ENCODE assay signal across 15 cellular contexts in the genomic region with DNA sequence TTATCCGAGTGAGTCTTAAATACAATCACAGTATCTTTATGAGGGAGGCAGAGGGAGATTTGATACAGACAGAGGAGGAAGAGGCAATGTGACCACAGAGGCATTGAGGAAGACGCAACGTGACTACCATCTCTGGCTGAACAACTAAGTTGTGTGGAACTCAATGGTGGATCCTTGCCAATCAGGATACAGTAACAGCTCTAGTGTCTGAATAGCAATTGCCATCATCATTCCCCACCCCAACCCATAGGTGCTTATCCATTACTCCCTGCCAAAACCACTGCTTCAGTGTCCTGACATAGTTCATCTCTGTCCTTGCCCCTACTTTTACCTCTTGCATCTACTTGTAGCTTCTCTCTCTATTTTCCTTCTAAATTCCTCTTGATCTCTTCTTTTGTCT. TPM values are rescaled to one million over a fixed set of nuclear protein-coding genes. Genes with fewer than 3 reads are reported as not detected.
A peak's percentile ranks its signal among the peaks of the same experiment; 100 is the strongest.
DNase-seq lines count a peak whose midpoint lies in the region; ATAC-seq and TF ChIP-seq lines count a peak whose summit lies in the region.
"Had no signal": no experiment of that assay in that cellular context is flagged by ENCODE, and none has a peak within 500 bp of the region (broad histone marks: within the 10 kb centered on the region; RNA-seq: fewer than 3 reads in every experiment).

No MANE protein-coding gene starts in this region.

- TF ChIP-seq POLR2A in NB4 (IDR thresholded peaks at IDR 0.05; ENCODE audit: extremely low read depth, insufficient read length) (no peak), transverse colon (IDR thresholded peaks at IDR 0.05) (no peak)

- H3K4me1 Mint-ChIP-seq in activated T-cell treated with anti-CD3 and anti-CD28 coated beads, Interleukin-2, amount 50 U/mL, for 4 hours (ENCODE audit: low read depth) = peaks cover 11% of the 10 kb centered on the region

- H4K20me1 ChIP-seq in osteoblast (ENCODE audit: insufficient read depth, low read length) = no peaks in the 10 kb centered on the region

- in situ Hi-C loops in transverse colon (cut with MboI; ENCODE audit: low pct_ligation_motif_present in 1 of 4, low pct_unique_long_range_greater_than_20kb in 1 of 4, low sequenced_read_pairs in 3 of 4) = no loop called here

- no peaks in the 10 kb centered on the region for H3K36me3 Mint-ChIP-seq in activated T-cell treated with anti-CD3 and anti-CD28 coated beads, Interleukin-2, amount 50 U/mL, for 4 hours (ENCODE audit: insufficient read depth)

- H3K4me2 ChIP-seq in osteoblast (ENCODE audit: insufficient read depth, low read length) = peak overlapping the region; percentile 61

- TF ChIP-seq CTCF in NB4 (IDR thresholded peaks at IDR 0.05; ENCODE audit: low read depth, low read length) (no peak), osteoblast (IDR thresholded peaks at IDR 0.05; ENCODE audit: extremely low read depth, low read depth, low read length) (no peak), left lung (IDR thresholded peaks at IDR 0.05) (no peak), transverse colon (IDR thresholded peaks at IDR 0.05) (no peak)

- TF ChIP-seq EP300 in transverse colon (IDR thresholded peaks at IDR 0.05; ENCODE audit: low read depth) = no peak

- 60 to 70% methylated on average over 3 of the region's 3 CpGs for WGBS in transverse colon (ENCODE audit: low coverage in 1 of 2), 2 donors

- no peaks in the 10 kb centered on the region for H3K79me2 ChIP-seq in osteoblast (ENCODE audit: insufficient read depth, low read length)

- H3K9me3 ChIP-seq in osteoblast (ENCODE audit: low read depth, low read length) = no peaks in the 10 kb centered on the region
- no peaks in the 10 kb centered on the region for H3K9me3 ChIP-seq in left lung
- no peaks in the 10 kb centered on the region for H3K9me3 ChIP-seq in transverse colon

- H3K4me1 ChIP-seq in osteoblast (ENCODE audit: insufficient read depth, low read length) (peaks cover 18% of the 10 kb centered on the region), left lung (no peaks in the 10 kb centered on the region), transverse colon (no peaks in the 10 kb centered on the region)

- H2AFZ ChIP-seq in osteoblast (ENCODE audit: low read length) = no peak overlapping the region

- no peaks in the 10 kb centered on the region for H3K9me3 Mint-ChIP-seq in activated T-cell treated with anti-CD3 and anti-CD28 coated beads, Interleukin-2, amount 50 U/mL, for 4 hours
- H3K9me3 Mint-ChIP-seq: T-helper 1 cell treated with Interleukin-12 subunit alpha and Interleukin-12 subunit beta and Interleukin-4 antibody, amounts not matched to agents 30 μg/mL and 1 μg/mL, for 36 hours had no signal

- H3K27ac ChIP-seq in osteoblast (ENCODE audit: low read depth, low read length) = peak overlapping the region; percentile 73
- H3K27ac ChIP-seq in left lung = no peak overlapping the region
- no peak overlapping the region for H3K27ac ChIP-seq in transverse colon

- H3K27me3 ChIP-seq in osteoblast (ENCODE audit: insufficient read depth, low read length) (no peaks in the 10 kb centered on the region), left lung (no peaks in the 10 kb centered on the region), transverse colon (no peaks in the 10 kb centered on the region)

- H3K36me3 ChIP-seq in osteoblast (ENCODE audit: insufficient read depth, low read length) (no peaks in the 10 kb centered on the region), left lung (no peaks in the 10 kb centered on the region), transverse colon (no peaks in the 10 kb centered on the region)

- H3K4me3 Mint-ChIP-seq in activated T-cell treated with anti-CD3 and anti-CD28 coated beads, Interleukin-2, amount 50 U/mL, for 4 hours = no peak overlapping the region
- H3K4me3 Mint-ChIP-seq: T-helper 1 cell treated with Interleukin-12 subunit alpha and Interleukin-12 subunit beta and Interleukin-4 antibody, amounts not matched to agents 30 μg/mL and 1 μg/mL, for 36 hours had no signal

- no peaks in the 10 kb centered on the region for H3K27me3 Mint-ChIP-seq in activated T-cell treated with anti-CD3 and anti-CD28 coated beads, Interleukin-2, amount 50 U/mL, for 4 hours (ENCODE audit: low read depth)

- no peak for ATAC-seq in activated T-cell treated with anti-CD3 and anti-CD28 coated beads, Interleukin-2, amount 50 U/mL, for 4 hours
- no peak for ATAC-seq in left lung
- no peak for ATAC-seq in GM21381 (IDR thresholded peaks at IDR 0.05; ENCODE audit: unreplicated experiment)

- DNase-seq in GM03348 (ENCODE audit: low spot score) = peak; percentile 74
- peak; percentile 15 for DNase-seq in NB4 (ENCODE audit: low read depth)
- DNase-seq in dermis microvascular lymphatic vessel endothelial cell (ENCODE audit: low read depth in 2 of 2) = peak; percentile 1 to 9
- peak; percentile 76 for DNase-seq in osteoblast (ENCODE audit: insufficient read length, low spot score, missing footprints)
- no peak for DNase-seq in activated T-cell treated with anti-CD3 and anti-CD28 coated beads, Interleukin-2, amount 50 U/mL, for 4 hours
- no peak for DNase-seq in left lung
- DNase-seq in transverse colon = no peak
- DNase-seq: activated naive CD4-positive, alpha-beta T cell treated with Interleukin-2 at 50 U/mL for 16 hours; foreskin melanocyte; kidney had no signal

- intact Hi-C loops in left lung (cut with DNase I) (no loop called here), transverse colon (cut with DNase I; ENCODE audit: low total_unique reads) (no loop called here)

- H3K4me3 ChIP-seq in NB4 (ENCODE audit: low read depth, low read length) (no peak overlapping the region), osteoblast (ENCODE audit: insufficient read depth, low read length) (no peak overlapping the region), left lung (no peak overlapping the region), transverse colon (no peak overlapping the region)
- H3K4me3 ChIP-seq: skin epidermis had no signal

RNA-seq across cellular contexts. Expression of gene RHBDL2, which starts 20.5 kb away (rescaled TPM):
- total RNA-seq in dermis microvascular lymphatic vessel endothelial cell (0.13 TPM in 1 of 2 replicates, not detected in the other), osteoblast (0.59 and 0.72 TPM in 2 replicates), left lung (1 to 10 TPM; 1.0 to 2.7 TPM), transverse colon (10 to 100 TPM in 3 of 4 donors, 1 to 10 TPM in 1; 3.7 to 22.5 (median 17.6) TPM)
- not detected for total RNA-seq in activated T-cell treated with anti-CD3 and anti-CD28 coated beads, Interleukin-2, amount 50 U/mL, for 4 hours
- total RNA-seq: activated CD8-positive, alpha-beta memory T cell treated with anti-CD3 and anti-CD28 coated beads for 36 hours; chondrocyte had no signal

RNA-seq across cellular contexts. Expression of gene AKIRIN1, which starts 29.0 kb away (rescaled TPM):
- total RNA-seq in dermis microvascular lymphatic vessel endothelial cell (31.7 and 42.5 TPM in 2 replicates), osteoblast (35.1 and 42.1 TPM in 2 replicates), left lung (10 to 100 TPM; 43.4 to 47.5 TPM), transverse colon (10 to 100 TPM; 38.5 to 70.7 (median 48.3) TPM)
- total RNA-seq in activated T-cell treated with anti-CD3 and anti-CD28 coated beads, Interleukin-2, amount 50 U/mL, for 4 hours = 100 to 1,000 TPM in 1 of 3 donors, 10 to 100 TPM in 2; 89.5 to 108 (median 97.3) TPM

Comparison
In these comparisons a context has a peak if more than half of its experiments do, and no peak if none do; other contexts are left out.
1. DNase-seq: peak in GM03348 (single experiment), NB4 (single experiment), dermis microvascular lymphatic vessel endothelial cell (2 of 2) and osteoblast (single experiment); none in activated T-cell treated with anti-CD3 and anti-CD28 coated beads, Interleukin-2, amount 50 U/mL, for 4 hours (single experiment), left lung (0 of 2) and transverse colon (single experiment).